ENCODE assay signal across 8 cellular contexts in genomic region chr5:111757582-111758283, GRCh38. TPM values are rescaled to one million over a fixed set of nuclear protein-coding genes. Genes with fewer than 3 reads are reported as not detected.
DNase-seq lines count a peak whose midpoint lies in the region; ATAC-seq and TF ChIP-seq lines count a peak whose summit lies in the region.

No MANE protein-coding gene starts in this region.

- H3K4me1 ChIP-seq in left ventricle myocardium inferior = peaks cover 48% of the 10 kb centered on the region
- H3K4me1 ChIP-seq in prostate gland (replicated peaks) = no peaks in the 10 kb centered on the region

- peaks cover 0 to 17% of the 10 kb centered on the region in 2 donors for H3K27me3 Mint-ChIP-seq in T-cell

- no peaks in the 10 kb centered on the region for H3K9me3 Mint-ChIP-seq in T-cell

- peak overlapping the region; percentile 84 for H3K4me3 ChIP-seq in GM12875 (ENCODE audit: low read depth, low read length)
- peak overlapping the region; percentile 80 for H3K4me3 ChIP-seq in left ventricle myocardium inferior
- peak overlapping the region; percentile 45 to 60 for H3K4me3 ChIP-seq in prostate gland

- H3K4me1 Mint-ChIP-seq in T-cell = peaks cover 15 to 21% (median 16%) of the 10 kb centered on the region in 3 donors

- H3K27ac ChIP-seq in left ventricle myocardium inferior (replicated peaks) (peak overlapping the region; percentile 97), prostate gland (peak overlapping the region; percentile 76 to 83)

- CTCF ChIA-PET in T-cell (lab: Charles Lee) = interaction anchor here in 1 of 2 donors (0.6 kb wide), 1 partner anchor 226 kb away, joined by 5 read pairs; no protein-coding TSS in a partner anchor

- intact Hi-C loops in left ventricle myocardium inferior (cut with micrococcal nuclease) = loop anchor here (5.0 kb wide), 1 partner anchor 205 kb away; no protein-coding TSS in a partner anchor
- intact Hi-C loops in prostate gland (cut with DNase I) = loop anchor here (2.0 to 10.0 kb wide), 5 partner anchors 15 to 387 kb away; partner anchors contain the start of gene STARD4

- no peak for TF ChIP-seq POLR2A in prostate gland (IDR thresholded peaks at IDR 0.05)

- no peaks in the 10 kb centered on the region for H3K36me3 Mint-ChIP-seq in T-cell

- peak; percentile 75 for DNase-seq in NCI-H1092 (lab: John Stamatoyannopoulos, UW)
- peak; percentile 46 to 85 (median 74) for DNase-seq in T-cell
- peak; percentile 91 for DNase-seq in amniotic epithelial cell (ENCODE audit: low read depth)
- DNase-seq in left ventricle myocardium inferior = peak; percentile 97
- peak; percentile 85 for DNase-seq in prostate gland (ENCODE audit: low spot score)
- DNase-seq in ureter (ENCODE audit: low spot score) = peak; percentile 90

- WGBS in prostate gland = under 1% methylated on average over 52 of the region's 88 CpGs

- peak overlapping the region; percentile 79 to 82 (median 80) for H3K4me3 Mint-ChIP-seq in T-cell

- H3K36me3 ChIP-seq in left ventricle myocardium inferior (no peaks in the 10 kb centered on the region), prostate gland (no peaks in the 10 kb centered on the region)

- TF ChIP-seq CTCF in GM12875 (IDR thresholded peaks at IDR 0.05; ENCODE audit: borderline replicate concordance, insufficient read depth, low read depth, low read length) (no peak), left ventricle myocardium inferior (IDR thresholded peaks at IDR 0.05; ENCODE audit: borderline replicate concordance) (peak; percentile 9), prostate gland (IDR thresholded peaks at IDR 0.05) (no peak)

- H3K27me3 ChIP-seq in left ventricle myocardium inferior (ENCODE audit: low read depth) (no peaks in the 10 kb centered on the region), prostate gland (replicated peaks; ENCODE audit: insufficient read depth) (no peaks in the 10 kb centered on the region)

- ATAC-seq in HG02623 (IDR thresholded peaks at IDR 0.05; ENCODE audit: unreplicated experiment) (peak; percentile 74), T-cell (replicated peaks in 1 of 4) (peak; percentile 82 to 90 (median 86))

- H3K9me3 ChIP-seq in left ventricle myocardium inferior (replicated peaks) (no peaks in the 10 kb centered on the region), prostate gland (no peaks in the 10 kb centered on the region)

- no peak overlapping the region for H3K27ac Mint-ChIP-seq in T-cell

- POLR2A ChIA-PET in T-cell (lab: Charles Lee) = interaction anchor here (0.7 to 0.8 kb wide), 2 partner anchors 1103 to 1137 kb away, joined by 4 to 7 read pairs; no protein-coding TSS in a partner anchor

RNA-seq across cellular contexts. Expression of gene NREP, which starts 0.7 kb away (rescaled TPM):
- total RNA-seq in T-cell (1 to 10 TPM; 2.1 to 9.0 (median 4.6) TPM), left ventricle myocardium inferior (27.5 TPM), prostate gland (10 to 100 TPM in 1 of 2 donors, 1 to 10 TPM in 1; 7.6 to 28.2 TPM), ureter (8.5 TPM)

Comparison
In these comparisons a context has a peak if more than half of its experiments do, and no peak if none do; other contexts are left out.
1. Peak in every context shown above with its lines: DNase-seq, ATAC-seq, H3K4me3 ChIP-seq and H3K27ac ChIP-seq.